12 cellular contexts compared by ENCODE assay signal in the genomic region with DNA sequence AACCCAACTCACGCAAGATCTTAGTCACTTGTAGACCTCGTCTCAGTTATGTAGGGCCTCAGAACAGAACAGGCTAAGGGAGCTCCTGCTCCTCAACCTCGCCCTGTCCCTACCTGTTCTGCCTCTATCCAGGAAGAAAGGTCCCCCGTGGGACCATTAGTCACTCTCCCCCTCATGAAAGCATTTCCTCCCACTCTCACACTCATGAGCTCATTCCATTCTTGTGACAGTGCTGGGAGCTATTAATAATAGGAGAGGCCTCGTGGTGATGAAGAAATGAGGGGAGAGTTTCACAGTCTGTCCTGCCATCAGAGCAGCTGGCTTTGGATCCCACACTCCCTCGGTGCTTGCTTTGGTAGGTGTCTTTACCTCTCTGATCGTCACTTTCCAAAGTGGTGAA. TPM values are rescaled to one million over a fixed set of nuclear protein-coding genes. Genes with fewer than 3 reads are reported as not detected.
DNase-seq lines count a peak whose midpoint lies in the region; ATAC-seq and TF ChIP-seq lines count a peak whose summit lies in the region.
"Had no signal": no experiment of that assay in that cellular context is flagged by ENCODE, and none has a peak within 500 bp of the region (broad histone marks: within the 10 kb centered on the region; RNA-seq: fewer than 3 reads in every experiment).

No MANE protein-coding gene starts in this region.

- H3K36me3 Mint-ChIP-seq in activated T-cell treated with anti-CD3 and anti-CD28 coated beads, Interleukin-2, amount 50 U/mL, for 4 hours (ENCODE audit: insufficient read depth) = peaks cover 45% of the 10 kb centered on the region

- peak overlapping the region; percentile 28 to 78 for H3K27ac ChIP-seq in esophagus (ENCODE audit: low read depth in 2 of 2, low read length in 1 of 2)
- H3K27ac ChIP-seq in vagina = peak overlapping the region; percentile 80

- H3K4me1 Mint-ChIP-seq in activated T-cell treated with anti-CD3 and anti-CD28 coated beads, Interleukin-2, amount 50 U/mL, for 4 hours (ENCODE audit: low read depth) = peaks cover 63% of the 10 kb centered on the region

- no peak overlapping the region for H3K4me3 Mint-ChIP-seq in activated T-cell treated with anti-CD3 and anti-CD28 coated beads, Interleukin-2, amount 50 U/mL, for 4 hours

- intact Hi-C loops in mucosa of descending colon (cut with DNase I, micrococcal nuclease) = no loop called here
- intact Hi-C loops in vagina (cut with DNase I) = no loop called here

- WGBS in esophagus, 2 donors = 48 to 52% methylated on average over 7 of the region's 7 CpGs

- TF ChIP-seq CTCF in mucosa of descending colon (IDR thresholded peaks at IDR 0.05) (no peak), vagina (IDR thresholded peaks at IDR 0.05) (no peak)

- H3K27me3 Mint-ChIP-seq in activated T-cell treated with anti-CD3 and anti-CD28 coated beads, Interleukin-2, amount 50 U/mL, for 4 hours (ENCODE audit: low read depth) = no peaks in the 10 kb centered on the region

- ATAC-seq in activated T-cell treated with anti-CD3 and anti-CD28 coated beads, Interleukin-2, amount 50 U/mL, for 4 hours = peak; percentile 30 to 46
- peak; percentile 29 for ATAC-seq in mucosa of descending colon
- ATAC-seq in HG03565 (IDR thresholded peaks at IDR 0.05; ENCODE audit: unreplicated experiment) = no peak
- ATAC-seq: left colon had no signal

- no peak for TF ChIP-seq POLR2A in vagina (IDR thresholded peaks at IDR 0.05)

- no peaks in the 10 kb centered on the region for H3K9me3 ChIP-seq in esophagus (ENCODE audit: control insufficient read depth in 2 of 2, insufficient read depth in 1 of 2, low read depth in 1 of 2, low read length in 1 of 2)
- H3K9me3 ChIP-seq in mucosa of descending colon = no peaks in the 10 kb centered on the region
- H3K9me3 ChIP-seq in vagina = no peaks in the 10 kb centered on the region
- H3K9me3 ChIP-seq: HAP-1 had no signal

- H3K4me3 ChIP-seq in esophagus (ENCODE audit: low read depth in 1 of 2, low read length in 2 of 2) (no peak overlapping the region), mucosa of descending colon (no peak overlapping the region), vagina (no peak overlapping the region)
- H3K4me3 ChIP-seq: HAP-1 had no signal

- H3K27me3 ChIP-seq in esophagus (ENCODE audit: control insufficient read depth in 1 of 2, insufficient read depth in 2 of 2, low read length in 2 of 2) = no peaks in the 10 kb centered on the region
- no peaks in the 10 kb centered on the region for H3K27me3 ChIP-seq in vagina

- H3K36me3 ChIP-seq in esophagus (ENCODE audit: control insufficient read depth in 2 of 2, insufficient read depth in 2 of 2, low read length in 1 of 2) (peaks cover 10 to 42% of the 10 kb centered on the region in 2 donors), mucosa of descending colon (ENCODE audit: low read depth) (peaks cover 13% of the 10 kb centered on the region), vagina (peaks cover 0 to 50% of the 10 kb centered on the region in 2 donors)

- H3K4me1 ChIP-seq in esophagus (ENCODE audit: control insufficient read depth in 2 of 2, insufficient read depth in 2 of 2, low read length in 1 of 2) (peaks cover 0 to 2% of the 10 kb centered on the region in 2 donors), mucosa of descending colon (ENCODE audit: low read depth) (peaks cover 7% of the 10 kb centered on the region), vagina (peaks cover 71% of the 10 kb centered on the region)
- H3K4me1 ChIP-seq: HAP-1 had no signal

- no peak for DNase-seq in activated T-cell treated with anti-CD3 and anti-CD28 coated beads, Interleukin-2, amount 50 U/mL, for 4 hours
- DNase-seq in activated T-cell treated with anti-CD3 and anti-CD28 coated beads, Interleukin-2, amount 50 U/mL, for 1 hour = no peak
- DNase-seq in mucosa of descending colon (no peak), vagina (ENCODE audit: extremely low spot score in 2 of 2) (peak in 1 of 2 donors; percentile 92), LoVo (ENCODE audit: low spot score) (no peak), cerebellar cortex (ENCODE audit: low spot score) (no peak)
- DNase-seq: left colon; stimulated activated CD4-positive, alpha-beta T cell treated with anti-CD3 and anti-CD28 coated beads, Interleukin-1b, Interleukin-23, amount 100 ng/mL, for 48 hours; T1000 had no signal

- H3K9me3 Mint-ChIP-seq in activated T-cell treated with anti-CD3 and anti-CD28 coated beads, Interleukin-2, amount 50 U/mL, for 4 hours = no peaks in the 10 kb centered on the region

RNA-seq across cellular contexts. Expression of gene PPP2R1A, which starts 10.2 kb away (rescaled TPM):
- 100 to 1,000 TPM; 297 to 317 (median 310) TPM for total RNA-seq in activated T-cell treated with anti-CD3 and anti-CD28 coated beads, Interleukin-2, amount 50 U/mL, for 4 hours
- polyA plus RNA-seq in esophagus = 100 to 1,000 TPM; 108 to 130 TPM
- 100 to 1,000 TPM; 212 to 274 (median 273) TPM for total RNA-seq in mucosa of descending colon
- total RNA-seq in vagina = 163 TPM

RNA-seq across cellular contexts. Expression of gene ZNF836, which starts 28.6 kb away (rescaled TPM):
- 1 to 10 TPM; 2.0 to 4.3 (median 3.3) TPM for total RNA-seq in activated T-cell treated with anti-CD3 and anti-CD28 coated beads, Interleukin-2, amount 50 U/mL, for 4 hours
- 1 to 10 TPM; 3.0 to 4.4 TPM for polyA plus RNA-seq in esophagus
- 10 to 100 TPM in 2 of 3 donors, 1 to 10 TPM in 1; 9.1 to 16.6 (median 11.1) TPM for total RNA-seq in mucosa of descending colon
- 3.9 TPM for total RNA-seq in vagina
